ENCODE assay signal across 10 cellular contexts in the genomic region with DNA sequence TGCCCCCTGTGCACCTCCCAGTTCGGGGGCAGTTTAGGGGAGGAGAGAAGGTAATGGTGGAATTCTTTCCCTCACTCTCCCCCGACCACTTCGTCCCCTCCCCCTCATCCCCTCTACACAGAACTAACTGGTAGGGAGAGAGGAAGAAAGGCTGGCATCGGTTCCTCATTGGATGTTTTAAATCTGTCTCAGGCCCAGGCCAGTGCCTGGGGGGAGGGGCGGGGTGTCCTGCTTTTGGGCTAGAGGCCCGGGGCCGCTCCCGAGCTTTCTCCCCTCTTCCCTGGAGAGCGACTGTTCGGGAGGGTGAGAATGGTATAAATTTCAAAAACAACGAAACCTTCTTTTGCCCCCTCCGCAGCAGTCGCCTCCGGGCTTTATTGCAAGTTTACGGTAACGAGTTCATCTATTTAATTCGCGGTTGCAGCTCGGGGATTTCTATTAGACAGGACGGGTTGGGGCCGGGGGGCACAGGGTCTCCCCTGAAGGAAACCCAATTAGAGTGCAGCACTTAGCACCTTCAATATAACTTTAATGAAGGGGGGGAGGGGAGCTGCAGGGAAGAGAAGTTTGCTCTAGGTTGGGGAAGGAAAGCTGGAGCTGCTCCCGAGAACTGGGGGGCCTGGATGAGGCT. TPM values are rescaled to one million over a fixed set of nuclear protein-coding genes. Genes with fewer than 3 reads are reported as not detected.
DNase-seq lines count a peak whose midpoint lies in the region; ATAC-seq and TF ChIP-seq lines count a peak whose summit lies in the region.
"Had no signal": no experiment of that assay in that cellular context is flagged by ENCODE, and none has a peak within 500 bp of the region (broad histone marks: within the 10 kb centered on the region; RNA-seq: fewer than 3 reads in every experiment).

A gene (plus strand): TSS at position 262 of the 631 bp plus-strand sequence. CDS start 1,226 bp downstream, outside the sequence.

- peak within 1 kb of the TSS; percentile 46 for H3K18ac ChIP-seq in mesendoderm (ENCODE audit: low read length)

- peak within 1 kb of the TSS; percentile 86 for H3K4me2 ChIP-seq in mesendoderm (ENCODE audit: low read length)
- H3K4me2 ChIP-seq: PC-9 had no signal

- no peak within 1 kb of the TSS for H2BK15ac ChIP-seq in mesendoderm (replicated peaks; ENCODE audit: low read depth)

- H2BK5ac ChIP-seq in mesendoderm (ENCODE audit: low read length): peak within 1 kb of the TSS; percentile 44

- no peak within 1 kb of the TSS for H4K5ac ChIP-seq in mesendoderm (ENCODE audit: low read length)

- H3K4me1 ChIP-seq in mesendoderm (ENCODE audit: control insufficient read depth, low read depth, low read length): peaks cover 2% of the 10 kb centered on the region

- peak within 1 kb of the TSS; percentile 73 for H3K4ac ChIP-seq in mesendoderm (ENCODE audit: low read depth, low read length)

- peak within 1 kb of the TSS; percentile 84 for H3K27ac ChIP-seq in mesendoderm (ENCODE audit: low read depth, low read length)
- H3K27ac ChIP-seq: PC-9 had no signal

- peaks cover 51% of the 10 kb centered on the region for H3K4me1 Mint-ChIP-seq in activated naive CD8-positive, alpha-beta T cell (ENCODE audit: low read depth)

- no peaks in the 10 kb centered on the region for H3K36me3 ChIP-seq in mesendoderm (ENCODE audit: control insufficient read depth, insufficient read depth, low read length)

- H3K9ac ChIP-seq in mesendoderm (ENCODE audit: low read length): peak within 1 kb of the TSS; percentile 68

- H3K23ac ChIP-seq in mesendoderm (ENCODE audit: low read length): peak within 1 kb of the TSS; percentile 92

- no peak within 1 kb of the TSS for H3K27ac Mint-ChIP-seq in activated naive CD8-positive, alpha-beta T cell

- peaks cover 54% of the 10 kb centered on the region for H3K27me3 Mint-ChIP-seq in activated naive CD8-positive, alpha-beta T cell

- peak within 1 kb of the TSS; percentile 88 for H3K56ac ChIP-seq in mesendoderm (ENCODE audit: low read length)

- TF ChIP-seq CTCF in AG10803 (conservative IDR thresholded peaks at IDR 0.05; ENCODE audit: low read length): no peak
- TF ChIP-seq CTCF in HFF-Myc (IDR thresholded peaks at IDR 0.05; ENCODE audit: low read depth, low read length, missing control alignments): no peak

- no peaks in the 10 kb centered on the region for H3K79me1 ChIP-seq in mesendoderm (ENCODE audit: low read length)

- H2AK5ac ChIP-seq in mesendoderm (ENCODE audit: low read length): no peak within 1 kb of the TSS

- peaks cover 32% of the 10 kb centered on the region for H3K27me3 ChIP-seq in mesendoderm (ENCODE audit: insufficient read depth, low read length, poor library complexity)

- no peak for ATAC-seq in GM21526 (IDR thresholded peaks at IDR 0.05; ENCODE audit: low FRiP score, unreplicated experiment)

- peak within 1 kb of the TSS; percentile 91 for H4K8ac ChIP-seq in mesendoderm (ENCODE audit: low read depth, low read length)

- DNase-seq in AG10803 (ENCODE audit: low read depth) (no peak), HFF-Myc (ENCODE audit: extremely low read depth, low read depth) (no peak), mesendoderm (peak; percentile 87), GOT3 (lab: John Stamatoyannopoulos, UW) (no peak), DMS53 (lab: John Stamatoyannopoulos, UW) (no peak), SIG-M5 treated with dmso at 0.1 percent for 504 hours (lab: John Stamatoyannopoulos, UW; ENCODE audit: unreplicated experiment) (no peak)
- DNase-seq: Kasumi-1, PC-9 had no signal

- H3K79me2 ChIP-seq in mesendoderm (ENCODE audit: control insufficient read depth, insufficient read depth, low read length): no peaks in the 10 kb centered on the region

- H3K9me3 Mint-ChIP-seq in activated naive CD8-positive, alpha-beta T cell (ENCODE audit: low read depth): no peaks in the 10 kb centered on the region

- H3K4me3 ChIP-seq in AG10803 (ENCODE audit: low read length) (peak within 1 kb of the TSS; percentile 5; the same call in 1 of the 2 replicates), HFF-Myc (replicated peaks; ENCODE audit: low read depth, low read length) (0 out of 2 replicates have a peak within 1 kb of the TSS, but pooled peaks have one; percentile 3), mesendoderm (ENCODE audit: low read length) (peak within 1 kb of the TSS; percentile 19)
- H3K4me3 ChIP-seq: PC-9 had no signal

- peak within 1 kb of the TSS; percentile 32 for H2BK120ac ChIP-seq in mesendoderm (ENCODE audit: low read depth, low read length)

- WGBS in mesendoderm (ENCODE audit: extremely low coverage, insufficient coverage, low lambda C conversion rate): no CpG with 5 or more reads among the region's 22 CpGs

- H3K36me3 Mint-ChIP-seq in activated naive CD8-positive, alpha-beta T cell: no peaks in the 10 kb centered on the region

- H3K4me3 Mint-ChIP-seq in activated naive CD8-positive, alpha-beta T cell: peak within 1 kb of the TSS; percentile 79

RNA-seq across cellular contexts. Expression of the gene that starts here (rescaled TPM):
- 0.69 TPM for polyA plus RNA-seq in mesendoderm (2013, experiment 1 of 2)
- 0.32 TPM for polyA plus RNA-seq in mesendoderm (2013, experiment 2 of 2)
